4 cellular contexts compared by ENCODE assay signal in the genomic region with DNA sequence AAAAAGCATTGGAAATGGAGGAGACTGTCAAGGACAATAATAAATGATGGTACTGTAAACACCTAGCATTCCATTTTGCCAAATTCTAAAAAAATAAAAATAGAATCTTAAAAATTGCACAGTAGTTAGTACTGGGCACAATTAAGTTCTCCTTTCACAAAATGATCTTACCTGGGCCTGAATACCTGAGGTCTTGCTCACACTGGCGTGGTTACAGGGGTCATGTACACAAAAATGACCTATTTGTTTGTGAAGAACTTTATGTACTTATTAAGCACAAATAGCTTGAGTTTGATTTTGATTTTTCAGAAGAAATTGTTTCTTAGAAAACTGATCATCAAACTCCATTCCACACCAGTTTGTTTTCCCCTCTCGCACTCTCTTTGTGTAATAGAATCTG.
"Had no signal": no experiment of that assay in that cellular context is flagged by ENCODE, and none has a peak within 500 bp of the region (broad histone marks: within the 10 kb centered on the region; RNA-seq: fewer than 3 reads in every experiment).

No MANE protein-coding gene starts in this region.

- H3K4me3 ChIP-seq: GM23248 had no signal

- H3K27ac Mint-ChIP-seq: H9, IgD-negative memory B cell had no signal

- H3K4me1 Mint-ChIP-seq: IgD-negative memory B cell had no signal

- H2AFZ ChIP-seq: GM23248 had no signal

- H3K4me3 Mint-ChIP-seq: H9, IgD-negative memory B cell had no signal

- H3K27ac ChIP-seq: GM23248 had no signal

- DNase-seq: GM23248, H9, HCEC 1CT had no signal
